ENCODE assay signal across 1 cellular context in genomic region chr6:110876170-110876773, GRCh38.
TF ChIP-seq lines count a peak whose summit lies in the region.

No MANE protein-coding gene starts in this region.

TF ChIP-seq in GM23338, 12 proteins besides CTCF, POLR2A, EP300 and RAD21 (continued from another document):
- peak; percentile 36 for TF ChIP-seq REST (IDR thresholded peaks at IDR 0.05; ENCODE audit: unreplicated experiment)
- TF ChIP-seq JUNB (IDR thresholded peaks at IDR 0.05; ENCODE audit: unreplicated experiment): no peak
- TF ChIP-seq ZNF331 (CRISPR knock-in tag; IDR thresholded peaks at IDR 0.05; ENCODE audit: low read depth): no peak
- no peak for TF ChIP-seq ZNF462 (CRISPR knock-in tag; IDR thresholded peaks at IDR 0.05)
TF ChIP-seq in GM23338: peak in this region for 2.
